In genomic region chr11:85884581-85885021, GRCh38 we compare ENCODE assay signal across 2 cellular contexts.
TF ChIP-seq lines count a peak whose summit lies in the region.

No MANE protein-coding gene starts in this region.

TF ChIP-seq in SK-N-SH treated with all-trans-retinoic acid at 6 μM for 48 hours, 23 proteins besides CTCF, POLR2A, EP300 and RAD21 (continued from another document):
- TF ChIP-seq POU6F1 (CRISPR knock-in tag; IDR thresholded peaks at IDR 0.05; ENCODE audit: borderline replicate concordance, low read depth) (no peak), PPARA (CRISPR knock-in tag; IDR thresholded peaks at IDR 0.05; ENCODE audit: borderline replicate concordance) (no peak), CREB5 (CRISPR knock-in tag; IDR thresholded peaks at IDR 0.05; ENCODE audit: low read depth) (no peak), ZNF70 (CRISPR knock-in tag; IDR thresholded peaks at IDR 0.05) (no peak), ARNTL (CRISPR knock-in tag; IDR thresholded peaks at IDR 0.05; ENCODE audit: borderline replicate concordance, low read depth) (no peak)

TF ChIP-seq in SK-N-SH, 30 proteins besides CTCF, POLR2A, EP300 and RAD21 (continued from another document):
- TF ChIP-seq JUND (IDR thresholded peaks at IDR 0.05) (no peak), IRF3 (IDR thresholded peaks at IDR 0.05; ENCODE audit: low read depth, low read length) (no peak), REST (IDR thresholded peaks at IDR 0.05; ENCODE audit: low read depth, low read length) (no peak), FOSL2 (IDR thresholded peaks at IDR 0.05; ENCODE audit: borderline replicate concordance, low read depth) (no peak), SMC3 (IDR thresholded peaks at IDR 0.05; ENCODE audit: low read depth, low read length) (no peak), ZBTB33 (IDR thresholded peaks at IDR 0.05; ENCODE audit: borderline replicate concordance, low read depth) (no peak), NRF1 (IDR thresholded peaks at IDR 0.05; ENCODE audit: low read depth, low read length) (no peak), RCOR1 (IDR thresholded peaks at IDR 0.05; ENCODE audit: low read length) (no peak), MXI1 (IDR thresholded peaks at IDR 0.05; ENCODE audit: low read depth, low read length) (no peak)
